Comparison of ENCODE assay signal across 8 cellular contexts in genomic region chr17:18187816-18188761, GRCh38. TPM values are rescaled to one million over a fixed set of nuclear protein-coding genes. Genes with fewer than 3 reads are reported as not detected.
DNase-seq lines count a peak whose midpoint lies in the region; ATAC-seq, FAIRE-seq and TF ChIP-seq lines count a peak whose summit lies in the region.

No MANE protein-coding gene starts in this region.

- no peak overlapping the region for H2AFZ ChIP-seq in K562 (ENCODE audit: low read depth, low read length)

- intact Hi-C loops in K562 (cut with micrococcal nuclease) (loop anchor here (2.0 kb wide), 1 partner anchor 47 kb away; no protein-coding TSS in a partner anchor), vagina (cut with DNase I) (loop anchor here (5.0 kb wide), 1 partner anchor 34 kb away; no protein-coding TSS in a partner anchor)

- FAIRE-seq in A549 (lab: Jason Lieb, UNC) (no peak), K562 (lab: Jason Lieb, UNC) (no peak)

- DNase-seq in A549 (ENCODE audit: low read depth in 1 of 2, low spot score in 1 of 2) (no peak), K562 (ENCODE audit: extremely low read depth in 1 of 4, low spot score in 3 of 4) (no peak), lung microvascular endothelial cell (ENCODE audit: low read depth in 2 of 2) (peak; percentile 36 to 62), vagina (ENCODE audit: extremely low spot score in 2 of 2) (no peak), DMS153 (lab: John Stamatoyannopoulos, UW) (no peak), NCI-H2227 (lab: John Stamatoyannopoulos, UW; ENCODE audit: unreplicated experiment) (no peak), GM10266 (ENCODE audit: extremely low spot score) (no peak)

- ATAC-seq in A549 (no peak), K562 (no peak)

- 87% methylated on average over 9 of the region's 9 CpGs for WGBS in A549 (ENCODE audit: missing lambda C conversion rate)
- WGBS in K562 (ENCODE audit: insufficient coverage, low coverage, missing lambda C conversion rate): 38% methylated on average over 9 of the region's 9 CpGs

- no peak for TF ChIP-seq EP300 in A549 (IDR thresholded peaks at IDR 0.05)
- no peak for TF ChIP-seq EP300 in K562 (IDR thresholded peaks at IDR 0.05; ENCODE audit: low read length)

- H3K4me1 ChIP-seq in A549 (peaks cover 59% of the 10 kb centered on the region), HUES6 (ENCODE audit: control insufficient read depth, insufficient read depth, low read length) (peaks cover 34% of the 10 kb centered on the region), K562 (replicated peaks in 1 of 2; ENCODE audit: control insufficient read depth in 2 of 2, insufficient read depth in 2 of 2, low read length in 2 of 2) (peaks cover 26 to 28% of the 10 kb centered on the region in 2 experiments; a peak in 4 of 5 replicates), vagina (peaks cover 86% of the 10 kb centered on the region)

- H3K9ac ChIP-seq in HUES6 (ENCODE audit: low read length) (no peak overlapping the region), K562 (ENCODE audit: insufficient read depth in 1 of 2, low read depth in 2 of 2, low read length in 2 of 2) (peak overlapping the region in 1 of 2 experiments; percentile 65; a peak in 2 of 4 replicates)

- H4K20me1 ChIP-seq in K562 (replicated peaks; ENCODE audit: control insufficient read depth, insufficient read depth, low read length): peaks cover 51% of the 10 kb centered on the region

- CTCF ChIA-PET in A549 (lab: Yijun Ruan, JAX) (interaction anchor here (0.7 to 8.4 kb wide), 7 partner anchors 8 to 45 kb away, joined by 3 to 32 read pairs (median 4); no protein-coding TSS in a partner anchor), K562 (lab: Yijun Ruan, JAX; ENCODE audit: low intra/inter-chr PET ratio) (interaction anchor here (0.6 kb wide), 1 partner anchor 42 kb away, joined by 3 read pairs; no protein-coding TSS in a partner anchor)

- no peak for TF ChIP-seq POLR2A in A549 (IDR thresholded peaks at IDR 0.05; ENCODE audit: low read length)
- TF ChIP-seq POLR2A in K562 (conservative IDR thresholded peaks at IDR 0.05): no peak
- no peak for TF ChIP-seq POLR2A in vagina (IDR thresholded peaks at IDR 0.05)

- peak overlapping the region; percentile 88 for H3K4me2 ChIP-seq in A549
- H3K4me2 ChIP-seq in K562 (ENCODE audit: insufficient read depth, low read length): peak overlapping the region; percentile 95

- H3K27me3 ChIP-seq in HUES6 (ENCODE audit: control insufficient read depth, insufficient read depth, low read length) (no peaks in the 10 kb centered on the region), K562 (ENCODE audit: control insufficient read depth in 2 of 2, insufficient read depth in 2 of 2, low read length in 2 of 2) (no peaks in the 10 kb centered on the region), vagina (no peaks in the 10 kb centered on the region)

- TF ChIP-seq CTCF in A549 (IDR thresholded peaks at IDR 0.05): no peak
- no peak for TF ChIP-seq CTCF in K562 (IDR thresholded peaks at IDR 0.05 in 2 of 3, conservative IDR thresholded peaks at IDR 0.05 in 1 of 3; ENCODE audit: insufficient read depth in 2 of 3, low read depth in 1 of 3, low read length in 3 of 3)
- TF ChIP-seq CTCF in vagina (IDR thresholded peaks at IDR 0.05): no peak
- TF ChIP-seq CTCF in GM10266 (IDR thresholded peaks at IDR 0.05; ENCODE audit: control insufficient read depth, insufficient read depth, low read depth, missing control alignments): no peak

- in situ Hi-C loops in K562 (cut with MboI): no loop called here

- H3K27ac ChIP-seq in A549 (no peak overlapping the region), HUES6 (ENCODE audit: low read depth, low read length) (no peak overlapping the region), K562 (ENCODE audit: extremely low read depth, low read depth, low read length) (no peak overlapping the region; the same call in 2 of the 3 replicates), vagina (peak overlapping the region; percentile 99)

- no peaks in the 10 kb centered on the region for H3K9me3 ChIP-seq in A549
- H3K9me3 ChIP-seq in HUES6 (ENCODE audit: control insufficient read depth, insufficient read depth, low read depth, low read length): no peaks in the 10 kb centered on the region
- H3K9me3 ChIP-seq in K562 (replicated peaks; ENCODE audit: control insufficient read depth, insufficient read depth, low read depth, low read length): no peaks in the 10 kb centered on the region
- no peaks in the 10 kb centered on the region for H3K9me3 ChIP-seq in vagina

- BruUV-seq in K562 (replicated peaks; lab: Mats Ljungman, UMichigan): no TSS peak

- H3K79me2 ChIP-seq in K562 (ENCODE audit: control insufficient read depth, insufficient read depth, low read length): peaks cover 94% of the 10 kb centered on the region

- no peak overlapping the region for H3K4me3 ChIP-seq in A549
- peak overlapping the region; percentile 67; the same call in 1 of the 2 replicates for H3K4me3 ChIP-seq in HUES6 (ENCODE audit: low read depth, low read length)
- H3K4me3 ChIP-seq in K562: peak overlapping the region; percentile 69; the same call in 1 of the 2 replicates
- H3K4me3 ChIP-seq in vagina: peak overlapping the region; percentile 92 to 98

- TF ChIP-seq RAD21 in A549 (conservative IDR thresholded peaks at IDR 0.05 in 1 of 2, IDR thresholded peaks at IDR 0.05 in 1 of 2): no peak
- TF ChIP-seq RAD21 in K562 (CRISPR knock-in tag; conservative IDR thresholded peaks at IDR 0.05 in 1 of 2, IDR thresholded peaks at IDR 0.05 in 1 of 2): no peak

- no peaks in the 10 kb centered on the region for H3K9me1 ChIP-seq in K562 (ENCODE audit: control insufficient read depth, insufficient read depth, low read length)

- POLR2A ChIA-PET in A549 (lab: Yijun Ruan, JAX) (interaction anchor here (0.6 to 1.2 kb wide), 2 partner anchors 10 to 62 kb away, joined by 3 read pairs; no protein-coding TSS in a partner anchor), K562 (lab: Yijun Ruan, JAX) (interaction anchor here (0.6 kb wide), 1 partner anchor 1153 kb away, joined by 3 read pairs; no protein-coding TSS in a partner anchor)

- H3K36me3 ChIP-seq in HUES6 (ENCODE audit: control insufficient read depth, insufficient read depth, low read length): peaks cover 52% of the 10 kb centered on the region
- H3K36me3 ChIP-seq in K562 (ENCODE audit: control insufficient read depth, insufficient read depth, low read length): peaks cover 68% of the 10 kb centered on the region; the same call in 2 of the 3 replicates
- peaks cover 0 to 6% of the 10 kb centered on the region in 2 donors for H3K36me3 ChIP-seq in vagina

TF ChIP-seq in K562, 482 proteins besides CTCF, POLR2A, EP300 and RAD21 (continues in another document):
- TF ChIP-seq ZNF644 (tag; IDR thresholded peaks at IDR 0.05; ENCODE audit: low read depth): no peak

RNA-seq across cellular contexts. Expression of gene ALKBH5, which starts 4.5 kb away (rescaled TPM):
- polyA plus RNA-seq in A549 (2011; rRNA removed): 99.2 and 105 TPM in 2 replicates
- 69.5 and 90.7 TPM in 2 replicates for polyA plus RNA-seq in A549 (2012; cell fraction: cytosol; rRNA removed)
- 47.9 and 50.7 TPM in 2 replicates for polyA plus RNA-seq in A549 (2012; cell fraction: nucleus; rRNA removed)
- 52.5 to 57.9 TPM (median 54.2 TPM) in 3 replicates for polyA plus RNA-seq in A549 (2017; fragmentation: RNase III; extraction: RNeasy Plus Mini Kit Qiagen cat#74134 plus additional on column Dnase treatment)
- polyA minus RNA-seq in A549 (2011; rRNA and poly(A)+ RNA removed): 158 and 192 TPM in 2 replicates
- total RNA-seq in K562 (2011; cell fraction: chromatin; rRNA removed; ENCODE audit: low replicate concordance): 13.7 and 27.0 TPM in 2 replicates
- 25.8 and 27.0 TPM in 2 replicates for total RNA-seq in K562 (2011; cell fraction: nucleolus; rRNA removed)
- 21.0 and 29.0 TPM in 2 replicates for total RNA-seq in K562 (2011; cell fraction: nucleoplasm; rRNA removed)
- 49.2 and 63.0 TPM in 2 replicates for total RNA-seq in K562 (2014; rRNA removed)
- 34.6 and 37.5 TPM in 2 replicates for total RNA-seq in K562 (2014; rRNA removed; fragmentation: Illumina TruSeq; extraction: Trizol)
- total RNA-seq in K562 (2015; rRNA removed; fragmentation: Illumina TruSeq; extraction: Trizol): 46.6 and 47.4 TPM in 2 replicates
- total RNA-seq in K562 (2021): 70.0 and 73.8 TPM in 2 replicates
- 51.7 and 52.6 TPM in 2 replicates for polyA plus RNA-seq in K562 (2011; rRNA removed)
- polyA plus RNA-seq in K562 (2011; cell fraction: cytosol; rRNA removed): 72.8 and 75.5 TPM in 2 replicates
- 25.7 and 27.6 TPM in 2 replicates for polyA plus RNA-seq in K562 (2011; cell fraction: nucleus; rRNA removed)
- polyA plus RNA-seq in K562 (2012): 30.7 and 36.5 TPM in 2 replicates
- polyA plus RNA-seq in K562 (2014; fragmentation: Illumina TruSeq; extraction: Trizol): 47.2 and 52.2 TPM in 2 replicates
- 10 to 100 TPM; 11.4 to 18.0 TPM for polyA plus RNA-seq in K562 (2014; fragmentation: Nextera tagmentation; extraction: Ambion mirVana)
- polyA plus RNA-seq in K562 (2014; rRNA removed): 38.4 and 48.0 TPM in 2 replicates
- polyA minus RNA-seq in K562 (2011; rRNA and poly(A)+ RNA removed): 59.1 and 79.4 TPM in 2 replicates
- 74.9 and 81.0 TPM in 2 replicates for polyA minus RNA-seq in K562 (2011; cell fraction: cytosol; rRNA and poly(A)+ RNA removed)
- 12.4 and 19.2 TPM in 2 replicates for polyA minus RNA-seq in K562 (2011; cell fraction: nucleus; rRNA and poly(A)+ RNA removed)
- 43.6 and 70.6 TPM in 2 replicates for total RNA-seq in lung microvascular endothelial cell
- total RNA-seq in vagina: 77.3 TPM

RNA-seq across cellular contexts. Expression of gene LLGL1, which starts 37.3 kb away (rescaled TPM):
- 11.2 and 13.1 TPM in 2 replicates for polyA plus RNA-seq in A549 (2011; rRNA removed)
- 26.7 and 42.5 TPM in 2 replicates for polyA plus RNA-seq in A549 (2012; cell fraction: cytosol; rRNA removed)
- 42.1 and 57.8 TPM in 2 replicates for polyA plus RNA-seq in A549 (2012; cell fraction: nucleus; rRNA removed)
- polyA plus RNA-seq in A549 (2017; fragmentation: RNase III; extraction: RNeasy Plus Mini Kit Qiagen cat#74134 plus additional on column Dnase treatment): 15.5 to 19.3 TPM (median 18.9 TPM) in 3 replicates
- polyA minus RNA-seq in A549 (2011; rRNA and poly(A)+ RNA removed): 13.9 and 20.5 TPM in 2 replicates
- 9.5 and 31.3 TPM in 2 replicates for total RNA-seq in K562 (2011; cell fraction: chromatin; rRNA removed; ENCODE audit: low replicate concordance)
- 21.2 and 23.6 TPM in 2 replicates for total RNA-seq in K562 (2011; cell fraction: nucleolus; rRNA removed)
- 13.2 and 14.3 TPM in 2 replicates for total RNA-seq in K562 (2011; cell fraction: nucleoplasm; rRNA removed)
- total RNA-seq in K562 (2014; rRNA removed): 8.2 and 11.3 TPM in 2 replicates
- total RNA-seq in K562 (2014; rRNA removed; fragmentation: Illumina TruSeq; extraction: Trizol): 1.4 and 1.7 TPM in 2 replicates
- 4.0 and 4.2 TPM in 2 replicates for total RNA-seq in K562 (2015; rRNA removed; fragmentation: Illumina TruSeq; extraction: Trizol)
- 12.4 and 12.9 TPM in 2 replicates for total RNA-seq in K562 (2021)
- 6.4 and 9.2 TPM in 2 replicates for polyA plus RNA-seq in K562 (2011; rRNA removed)
- 9.5 and 22.7 TPM in 2 replicates for polyA plus RNA-seq in K562 (2011; cell fraction: cytosol; rRNA removed)
- 16.1 and 20.2 TPM in 2 replicates for polyA plus RNA-seq in K562 (2011; cell fraction: nucleus; rRNA removed)
- 7.3 and 10.7 TPM in 2 replicates for polyA plus RNA-seq in K562 (2012)
- 3.7 and 8.4 TPM in 2 replicates for polyA plus RNA-seq in K562 (2014; fragmentation: Illumina TruSeq; extraction: Trizol)
- polyA plus RNA-seq in K562 (2014; fragmentation: Nextera tagmentation; extraction: Ambion mirVana): under 1 TPM in 1 of 2 experiments, not detected in 1; 0.11 TPM
- polyA plus RNA-seq in K562 (2014; rRNA removed): 10.7 and 11.9 TPM in 2 replicates
- polyA minus RNA-seq in K562 (2011; rRNA and poly(A)+ RNA removed): 2.5 and 5.3 TPM in 2 replicates
- 8.2 and 8.6 TPM in 2 replicates for polyA minus RNA-seq in K562 (2011; cell fraction: cytosol; rRNA and poly(A)+ RNA removed)
- 5.5 and 6.7 TPM in 2 replicates for polyA minus RNA-seq in K562 (2011; cell fraction: nucleus; rRNA and poly(A)+ RNA removed)
- total RNA-seq in lung microvascular endothelial cell: 13.9 and 14.6 TPM in 2 replicates
- total RNA-seq in vagina: 27.7 TPM

Comparison
In these comparisons a context has a peak if more than half of its experiments do, and no peak if none do; other contexts are left out.
1. DNase-seq: peak in lung microvascular endothelial cell (2 of 2); none in A549 (0 of 2), K562 (0 of 4), vagina (0 of 2), DMS153 (single experiment), NCI-H2227 (single experiment) and GM10266 (single experiment).